In the genomic region with DNA sequence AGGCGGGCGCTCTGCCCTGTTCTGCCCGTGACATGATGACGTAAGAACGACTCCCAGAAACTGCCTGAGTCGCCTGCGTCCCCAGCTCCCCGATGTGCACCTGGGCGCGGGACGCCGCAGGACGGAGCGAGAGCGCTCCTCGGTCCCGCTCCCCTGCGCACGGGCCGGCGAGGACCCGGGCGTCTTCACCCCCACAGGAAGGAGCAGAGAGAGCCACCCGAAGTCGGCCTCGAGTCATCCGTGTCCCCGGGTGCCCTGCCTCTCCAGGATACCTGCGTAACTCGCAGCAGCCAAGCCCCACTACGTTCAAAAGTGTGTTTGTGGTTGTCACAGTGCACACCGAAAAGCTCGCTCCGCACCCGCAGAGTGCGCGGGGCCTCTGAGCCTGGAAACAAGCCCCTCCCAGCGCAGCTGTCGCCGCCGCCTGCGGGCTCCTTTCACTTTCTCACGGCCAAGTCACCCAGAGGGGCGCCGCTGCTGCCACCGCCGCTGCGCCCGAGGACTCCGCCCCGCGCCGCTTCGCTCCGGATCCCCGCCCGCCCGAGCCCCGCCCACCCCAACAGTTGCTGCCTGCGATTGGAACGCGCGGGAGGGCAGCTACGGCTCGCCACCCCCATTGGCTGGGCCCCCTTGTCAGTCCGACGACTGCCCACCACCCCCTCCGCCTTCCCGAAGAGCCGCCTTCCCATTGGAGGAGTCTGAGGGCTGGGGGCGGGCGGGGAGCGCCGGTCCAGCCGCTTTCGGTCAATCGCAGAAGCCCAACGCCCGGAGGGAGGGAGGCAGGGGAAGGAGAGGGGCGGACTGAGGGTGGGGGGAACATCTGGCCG, we compare ENCODE assay signal across 8 cellular contexts. TPM values are rescaled to one million over a fixed set of nuclear protein-coding genes. Genes with fewer than 3 reads are reported as not detected.
A peak's percentile ranks its signal among the peaks of the same experiment; 100 is the strongest.
DNase-seq lines count a peak whose midpoint lies in the region; ATAC-seq lines count a peak whose summit lies in the region.

No MANE protein-coding gene starts in this region.

- no peaks in the 10 kb centered on the region for H3K9me3 Mint-ChIP-seq in memory B cell

- peak overlapping the region; percentile 100 for H3K27ac Mint-ChIP-seq in memory B cell

- H3K36me3 Mint-ChIP-seq in memory B cell: peaks cover 2% of the 10 kb centered on the region

- peaks cover 30% of the 10 kb centered on the region for H3K4me1 ChIP-seq in effector memory CD4-positive, alpha-beta T cell (ENCODE audit: control insufficient read depth, insufficient read depth, low read length, poor library complexity, severe bottlenecking)

- ATAC-seq in GM21360 (IDR thresholded peaks at IDR 0.05; ENCODE audit: unreplicated experiment) (peak; percentile 70), memory B cell (ENCODE audit: low read depth) (peak; percentile 64)

- H3K4me1 Mint-ChIP-seq in memory B cell: peaks cover 21% of the 10 kb centered on the region

- H3K27ac ChIP-seq in effector memory CD4-positive, alpha-beta T cell (ENCODE audit: insufficient read depth, low read length, poor library complexity, severe bottlenecking): peak overlapping the region; percentile 89

- H3K4me3 ChIP-seq in effector memory CD4-positive, alpha-beta T cell (ENCODE audit: insufficient read depth, low read depth, low read length, poor library complexity, severe bottlenecking): peak overlapping the region; percentile 54

- peak; percentile 96 for DNase-seq in COLO829 (ENCODE audit: low spot score)
- DNase-seq in HT-29 (ENCODE audit: low spot score): peak; percentile 96
- peak; percentile 97 for DNase-seq in NK-92 treated with Interleukin-12 subunit alpha and Interleukin-12 subunit beta, amount 100 ng/mL, for 24 hours (lab: John Stamatoyannopoulos, UW)
- DNase-seq in activated CD8-positive, alpha-beta memory T cell treated with anti-CD3 and anti-CD28 coated beads for 4 hours (ENCODE audit: low read depth in 2 of 2): peak; percentile 94 to 98
- DNase-seq in effector memory CD4-positive, alpha-beta T cell: peak; percentile 97 to 98 (median 97)
- peak; percentile 84 to 95 for DNase-seq in memory B cell (ENCODE audit: low spot score in 2 of 2)
- peak; percentile 94 for DNase-seq in stimulated activated CD8-positive, alpha-beta memory T cell treated with anti-CD3 and anti-CD28 coated beads, Interleukin-12 subunit alpha, Interleukin-12 subunit beta, amount 100 ng/mL, for 1 hour (ENCODE audit: low read depth)

- no peaks in the 10 kb centered on the region for H3K27me3 ChIP-seq in effector memory CD4-positive, alpha-beta T cell (replicated peaks; ENCODE audit: control insufficient read depth, insufficient read depth, low read length, poor library complexity, severe bottlenecking)

- no peaks in the 10 kb centered on the region for H3K9me3 ChIP-seq in effector memory CD4-positive, alpha-beta T cell (ENCODE audit: control insufficient read depth, low read length)

- peak overlapping the region; percentile 93 for H3K4me3 Mint-ChIP-seq in memory B cell

- no peaks in the 10 kb centered on the region for H3K27me3 Mint-ChIP-seq in memory B cell

- H3K36me3 ChIP-seq in effector memory CD4-positive, alpha-beta T cell (ENCODE audit: control insufficient read depth, insufficient read depth, low read length): no peaks in the 10 kb centered on the region

RNA-seq across cellular contexts. Expression of a gene that starts 3.1 kb away (rescaled TPM):
- 10.7 and 11.0 TPM in 2 replicates for total RNA-seq in HT-29 (2014; rRNA removed; shearing (Covaris generic))

Comparison
In these comparisons a context has a peak if more than half of its experiments do, and no peak if none do; other contexts are left out.
1. Peak in every context shown above with its lines: DNase-seq, ATAC-seq, H3K4me3 ChIP-seq and H3K27ac ChIP-seq.